In genomic region chr2:55099878-55100820, GRCh38 we compare ENCODE assay signal across 8 cellular contexts. TPM values are rescaled to one million over a fixed set of nuclear protein-coding genes. Genes with fewer than 3 reads are reported as not detected.
DNase-seq lines count a peak whose midpoint lies in the region; ATAC-seq and TF ChIP-seq lines count a peak whose summit lies in the region.

No MANE protein-coding gene starts in this region.

- DNase-seq in GM04503 (ENCODE audit: low read depth) (peak; percentile 39), Panc1 (ENCODE audit: low read depth, low spot score) (no peak), esophagus squamous epithelium (lab: John Stamatoyannopoulos, UW) (no peak), sigmoid colon (no peak)
- no peak for DNase-seq in central memory CD4-positive, alpha-beta T cell
- no peak for DNase-seq in effector CD4-positive, alpha-beta T cell
- DNase-seq in effector CD8-positive, alpha-beta T cell (lab: John Stamatoyannopoulos, UW) = no peak
- no peak for DNase-seq in stimulated activated CD4-positive, alpha-beta T cell treated with anti-CD3 and anti-CD28 coated beads, Interleukin-2, amount 100 ng/mL, for 24 hours

- peaks cover 14% of the 10 kb centered on the region for H3K4me1 ChIP-seq in Panc1 (ENCODE audit: control insufficient read depth, insufficient read depth, low read length)
- H3K4me1 ChIP-seq in esophagus squamous epithelium = peaks cover 10 to 44% (median 22%) of the 10 kb centered on the region in 3 donors
- H3K4me1 ChIP-seq in sigmoid colon = peaks cover 0 to 69% (median 59%) of the 10 kb centered on the region in 4 donors

- H3K27me3 ChIP-seq in Panc1 (ENCODE audit: control insufficient read depth, insufficient read depth, low read length) (no peaks in the 10 kb centered on the region), esophagus squamous epithelium (no peaks in the 10 kb centered on the region), sigmoid colon (no peaks in the 10 kb centered on the region)

- WGBS in esophagus squamous epithelium, 2 donors = 65 to 66% methylated on average over 5 of the region's 5 CpGs
- 65 to 71% methylated on average over 5 of the region's 5 CpGs for WGBS in sigmoid colon, 2 donors

- intact Hi-C loops in Panc1 (cut with micrococcal nuclease; ENCODE audit: unreplicated experiment) = no loop called here
- intact Hi-C loops in esophagus squamous epithelium (cut with DNase I) = no loop called here
- intact Hi-C loops in sigmoid colon (cut with DNase I) = loop anchor here (5.0 kb wide), 2 partner anchors 48 to 57 kb away; partner anchors contain the start of gene RTN4

- POLR2A ChIA-PET in Panc1 (lab: Charles Lee) = no interaction called here

- no peak for ATAC-seq in Panc1

- in situ Hi-C loops in Panc1 (cut with HindIII; ENCODE audit: low pct_unique_long_range_greater_than_20kb, low sequenced_read_pairs) = no loop called here

- no peak for TF ChIP-seq CTCF in Panc1 (IDR thresholded peaks at IDR 0.05)
- no peak for TF ChIP-seq CTCF in esophagus squamous epithelium (IDR thresholded peaks at IDR 0.05)
- TF ChIP-seq CTCF in sigmoid colon (IDR thresholded peaks at IDR 0.05) = no peak

- CTCF ChIA-PET in Panc1 (lab: Charles Lee) = interaction anchor here (0.9 kb wide), 1 partner anchor 10 kb away, joined by 3 read pairs; no protein-coding TSS in a partner anchor

- TF ChIP-seq EP300 in sigmoid colon (IDR thresholded peaks at IDR 0.05) = peak in 1 of 4 donors; percentile 63

- TF ChIP-seq POLR2A in esophagus squamous epithelium (IDR thresholded peaks at IDR 0.05) (no peak), sigmoid colon (IDR thresholded peaks at IDR 0.05) (no peak)

- H3K27ac ChIP-seq in Panc1 (ENCODE audit: low read length) (peak overlapping the region; percentile 80; the same call in 1 of the 2 replicates), esophagus squamous epithelium (peak overlapping the region; percentile 20 to 89 (median 82)), sigmoid colon (peak overlapping the region; percentile 65 to 87 (median 84))

- H3K36me3 ChIP-seq in Panc1 (ENCODE audit: control insufficient read depth, insufficient read depth, low read length) (no peaks in the 10 kb centered on the region), esophagus squamous epithelium (no peaks in the 10 kb centered on the region), sigmoid colon (no peaks in the 10 kb centered on the region)

- no peak overlapping the region for H3K4me3 ChIP-seq in Panc1 (ENCODE audit: low read depth in 2 of 2, low read length in 2 of 2)
- no peak overlapping the region for H3K4me3 ChIP-seq in esophagus squamous epithelium
- no peak overlapping the region for H3K4me3 ChIP-seq in sigmoid colon

- H3K9me3 ChIP-seq in Panc1 (ENCODE audit: control insufficient read depth, insufficient read depth, low read depth, low read length) (no peaks in the 10 kb centered on the region), esophagus squamous epithelium (no peaks in the 10 kb centered on the region), sigmoid colon (no peaks in the 10 kb centered on the region)

- no TSS peak for BruUV-seq in Panc1 (replicated peaks; lab: Mats Ljungman, UMichigan)

RNA-seq across cellular contexts. Expression of gene RTN4, which starts 49.9 kb away (rescaled TPM):
- total RNA-seq in Panc1 (2021; ENCODE audit: unreplicated experiment) (513 TPM), esophagus squamous epithelium (100 to 1,000 TPM in 3 of 4 donors, 10 to 100 TPM in 1; 95.8 to 179 (median 129) TPM), sigmoid colon (100 to 1,000 TPM; 152 to 264 (median 199) TPM)
- polyA plus RNA-seq in Panc1 (2012; ENCODE audit: insufficient read length) = 447 TPM
- polyA plus RNA-seq in sigmoid colon = 100 to 1,000 TPM in 1 of 3 donors, 10 to 100 TPM in 2; 54.1 to 153 (median 62.0) TPM
